ENCODE assay signal across 9 cellular contexts in genomic region chr12:6092784-6093722, GRCh38. TPM values are rescaled to one million over a fixed set of nuclear protein-coding genes. Genes with fewer than 3 reads are reported as not detected.
DNase-seq lines count a peak whose midpoint lies in the region; ATAC-seq and TF ChIP-seq lines count a peak whose summit lies in the region.
"Had no signal": no experiment of that assay in that cellular context is flagged by ENCODE, and none has a peak within 500 bp of the region (broad histone marks: within the 10 kb centered on the region; RNA-seq: fewer than 3 reads in every experiment).

No MANE protein-coding gene starts in this region.

- intact Hi-C loops in PC-9 (cut with micrococcal nuclease; ENCODE audit: unreplicated experiment): loop anchor here (1.0 kb wide), 2 partner anchors 28 to 187 kb away; no protein-coding TSS in a partner anchor
- intact Hi-C loops in esophagus squamous epithelium (cut with DNase I): no loop called here
- intact Hi-C loops in psoas muscle (cut with DNase I): no loop called here

- no peaks in the 10 kb centered on the region for H3K79me2 ChIP-seq in PC-9 (ENCODE audit: low read depth)

- H3K27me3 ChIP-seq in PC-9 (ENCODE audit: insufficient read depth, low read depth): no peaks in the 10 kb centered on the region
- no peaks in the 10 kb centered on the region for H3K27me3 ChIP-seq in esophagus squamous epithelium
- H3K27me3 ChIP-seq in psoas muscle (ENCODE audit: insufficient read depth in 3 of 3, low read length in 2 of 3): peaks cover 0 to 8% (median 0%) of the 10 kb centered on the region in 3 donors

- H3F3A ChIP-seq in PC-9 (ENCODE audit: insufficient read depth, low read depth): peaks cover 45% of the 10 kb centered on the region

- no peak for TF ChIP-seq POLR2A in esophagus squamous epithelium (IDR thresholded peaks at IDR 0.05)

- no peak; the same call in 1 of the 2 replicates for TF ChIP-seq CTCF in PC-9 (conservative IDR thresholded peaks at IDR 0.05)
- TF ChIP-seq CTCF in esophagus squamous epithelium (IDR thresholded peaks at IDR 0.05): no peak
- no peak for TF ChIP-seq CTCF in psoas muscle (IDR thresholded peaks at IDR 0.05)

- H3K36me3 ChIP-seq in PC-9 (ENCODE audit: low read depth): no peaks in the 10 kb centered on the region
- no peaks in the 10 kb centered on the region for H3K36me3 ChIP-seq in esophagus squamous epithelium
- peaks cover 0 to 4% of the 10 kb centered on the region in 2 donors for H3K36me3 ChIP-seq in psoas muscle (ENCODE audit: insufficient read depth in 1 of 2, low read depth in 1 of 2)

- peak overlapping the region; percentile 33 for H2AFZ ChIP-seq in PC-9

- H3K4me3 ChIP-seq in PC-9: peak overlapping the region; percentile 37
- H3K4me3 ChIP-seq in esophagus squamous epithelium: peak overlapping the region in 1 of 4 donors; percentile 18
- no peak overlapping the region for H3K4me3 ChIP-seq in psoas muscle

- BruUV-seq in PC-9 (replicated peaks; lab: Mats Ljungman, UMichigan): TSS peak; percentile 18

- CTCF ChIA-PET in PC-9 (lab: Charles Lee): interaction anchor here (0.5 to 1.8 kb wide), 8 partner anchors 8 to 192 kb away, joined by 3 to 16 read pairs (median 6); no protein-coding TSS in a partner anchor

- 14 to 65% methylated on average over 4 to 5 of the region's 9 CpGs for WGBS in esophagus squamous epithelium, 2 donors
- 26 to 46% (median 30%) methylated on average over 9 of the region's 9 CpGs for WGBS in psoas muscle, 3 donors

- peak overlapping the region; percentile 73 for H3K4me2 ChIP-seq in PC-9

- H3K4me1 ChIP-seq in PC-9 (replicated peaks; ENCODE audit: insufficient read depth): peaks cover 59% of the 10 kb centered on the region
- H3K4me1 ChIP-seq in esophagus squamous epithelium: peaks cover 16 to 65% (median 35%) of the 10 kb centered on the region in 3 donors
- peaks cover 8% of the 10 kb centered on the region for H3K4me1 ChIP-seq in psoas muscle

- POLR2A ChIA-PET in PC-9 (lab: Charles Lee; ENCODE audit: unreplicated experiment): interaction anchor here (0.5 to 1.8 kb wide), 18 partner anchors 9 to 444 kb away, joined by 3 to 35 read pairs (median 5); partner anchors contain the start of gene GAPDH

- H4K20me1 ChIP-seq in PC-9 (ENCODE audit: insufficient read depth): no peaks in the 10 kb centered on the region

- H3K27ac ChIP-seq in PC-9 (peak overlapping the region; percentile 80), esophagus squamous epithelium (peak overlapping the region; percentile 71 to 81 (median 76)), psoas muscle (no peak overlapping the region)

- peak; percentile 83 to 92 (median 90) for ATAC-seq in psoas muscle

- no peaks in the 10 kb centered on the region for H3K9me2 ChIP-seq in PC-9 (ENCODE audit: insufficient read depth)

- no peaks in the 10 kb centered on the region for H3K9me3 ChIP-seq in PC-9 (ENCODE audit: insufficient read depth, low read depth)
- no peaks in the 10 kb centered on the region for H3K9me3 ChIP-seq in esophagus squamous epithelium
- H3K9me3 ChIP-seq in psoas muscle: no peaks in the 10 kb centered on the region

- peak; percentile 96 for DNase-seq in EL
- DNase-seq in PC-9: peak; percentile 97
- no peak for DNase-seq in esophagus squamous epithelium (lab: John Stamatoyannopoulos, UW)
- DNase-seq in psoas muscle: peak; percentile 59 to 69
- no peak for DNase-seq in NCI-H146 treated with DMSO at 0.1 percent for 48 hours (lab: John Stamatoyannopoulos, UW; ENCODE audit: unreplicated experiment)
- no peak for DNase-seq in anterior cingulate cortex (lab: John Stamatoyannopoulos, UW)
- no peak for DNase-seq in nucleus accumbens (lab: John Stamatoyannopoulos, UW)
- DNase-seq in activated CD4-positive, alpha-beta T cell treated with anti-CD3 and anti-CD28 coated beads, Interleukin-2, amount 50 U/mL, for 4 hours: no peak
- DNase-seq: activated CD4-positive, alpha-beta T cell treated with anti-CD3 and anti-CD28 coated beads for 1 hour had no signal

RNA-seq across cellular contexts. Expression of gene VWF, which starts 31.4 kb away (rescaled TPM):
- total RNA-seq in PC-9 (2021) (0.48 and 0.88 TPM in 2 replicates), esophagus squamous epithelium (10 to 100 TPM; 21.1 to 92.5 (median 49.7) TPM), psoas muscle (100 to 1,000 TPM in 3 of 4 donors, 10 to 100 TPM in 1; 99.3 to 206 (median 145) TPM)
- 100 to 1,000 TPM in 1 of 3 donors, 10 to 100 TPM in 2; 49.6 to 122 (median 78.1) TPM for polyA plus RNA-seq in psoas muscle

Comparison
In these comparisons a context has a peak if more than half of its experiments do, and no peak if none do; other contexts are left out.
1. DNase-seq: peak in EL (single experiment), PC-9 (2 of 2) and psoas muscle (2 of 2); none in esophagus squamous epithelium (single experiment), NCI-H146 treated with DMSO at 0.1 percent for 48 hours (single experiment), anterior cingulate cortex (0 of 58), nucleus accumbens (0 of 56) and activated CD4-positive, alpha-beta T cell treated with anti-CD3 and anti-CD28 coated beads, Interleukin-2, amount 50 U/mL, for 4 hours (0 of 2).
2. RNA of gene VWF, which starts 31.4 kb away (total RNA-seq): 99.3 to 206 TPM in psoas muscle and 21.1 to 92.5 TPM in esophagus squamous epithelium; 0.48 to 0.88 TPM in PC-9; every median in the first group is over 10 times any median in the second.